ENCODE assay signal across 8 cellular contexts in the genomic region with DNA sequence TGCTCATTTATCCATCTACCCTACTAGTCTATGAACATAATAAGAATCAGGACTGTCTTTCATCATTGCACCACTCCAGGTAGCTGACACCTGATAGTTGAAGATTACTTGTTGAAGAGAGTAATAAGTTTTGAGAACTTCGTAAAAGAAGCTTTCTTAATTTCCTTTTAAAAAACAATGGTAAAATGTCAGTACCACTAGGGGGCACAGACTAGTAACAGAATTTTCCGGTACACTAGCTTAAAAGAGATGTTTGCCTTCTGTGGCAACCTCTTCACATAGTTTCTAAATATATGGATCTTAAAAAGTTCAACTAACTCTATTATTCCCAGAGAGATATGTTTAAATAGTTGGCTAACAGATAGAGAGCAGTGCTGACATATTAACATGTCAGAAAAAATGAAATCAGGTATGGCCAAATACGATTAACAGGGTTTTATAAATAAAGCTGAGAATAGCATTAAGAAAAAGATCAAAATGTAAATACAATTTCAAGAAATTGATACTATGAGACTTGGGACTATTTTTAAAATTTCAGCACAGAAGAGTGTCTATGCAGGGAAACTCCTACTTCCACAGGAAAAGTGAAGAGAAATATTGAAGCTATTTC. TPM values are rescaled to one million over a fixed set of nuclear protein-coding genes. Genes with fewer than 3 reads are reported as not detected.
DNase-seq lines count a peak whose midpoint lies in the region; ATAC-seq, FAIRE-seq and TF ChIP-seq lines count a peak whose summit lies in the region.

No MANE protein-coding gene starts in this region.

- peaks cover 9% of the 10 kb centered on the region for H3K79me2 ChIP-seq in DOHH2 (ENCODE audit: control insufficient read depth, low read length)
- H3K79me2 ChIP-seq in HepG2 (ENCODE audit: insufficient read depth, low read length), result no peaks in the 10 kb centered on the region

- no peak overlapping the region for H2AFZ ChIP-seq in HepG2 (ENCODE audit: low read length)

- CTCF ChIA-PET in HepG2 (lab: Yijun Ruan, JAX; ENCODE audit: low intra/inter-chr PET ratio, low total read pairs), result interaction anchor here (1.2 to 1.5 kb wide), 3 partner anchors 205 to 514 kb away, joined by 3 to 6 read pairs (median 4); no protein-coding TSS in a partner anchor

- H3K9me2 ChIP-seq in DOHH2 (replicated peaks; ENCODE audit: control insufficient read depth, low read length), result no peaks in the 10 kb centered on the region

- peaks cover 39% of the 10 kb centered on the region for H3K4me1 ChIP-seq in DOHH2 (ENCODE audit: control insufficient read depth, low read length)
- H3K4me1 ChIP-seq in ascending aorta, result peaks cover 0 to 2% of the 10 kb centered on the region in 2 donors
- no peaks in the 10 kb centered on the region for H3K4me1 ChIP-seq in HepG2 (ENCODE audit: insufficient read depth, low read length)
- peaks cover 0 to 21% (median 19%) of the 10 kb centered on the region in 4 donors for H3K4me1 ChIP-seq in sigmoid colon

- no TSS peak for BruUV-seq in HepG2 (replicated peaks; lab: Mats Ljungman, UMichigan)

- TF ChIP-seq POLR2A in HepG2 (IDR thresholded peaks at IDR 0.05; ENCODE audit: insufficient read depth in 1 of 2, low read depth in 2 of 2, low read length in 2 of 2) (no peak), sigmoid colon (IDR thresholded peaks at IDR 0.05) (no peak)

- TF ChIP-seq RAD21 in HepG2 (CRISPR knock-in tag; IDR thresholded peaks at IDR 0.05), result no peak

- H3K27me3 ChIP-seq in DOHH2 (ENCODE audit: control insufficient read depth, low read length), result no peaks in the 10 kb centered on the region
- no peaks in the 10 kb centered on the region for H3K27me3 ChIP-seq in ascending aorta
- peaks cover 4 to 11% of the 10 kb centered on the region in 2 experiments; a peak in 3 of 5 replicates for H3K27me3 ChIP-seq in HepG2 (ENCODE audit: control insufficient read depth in 1 of 2, insufficient read depth in 2 of 2, low read length in 2 of 2)
- peaks cover 0 to 14% (median 9%) of the 10 kb centered on the region in 3 donors for H3K27me3 ChIP-seq in sigmoid colon

- H3K4me3 ChIP-seq in DOHH2 (ENCODE audit: low read length), result no peak overlapping the region
- no peak overlapping the region for H3K4me3 ChIP-seq in Jurkat, Clone E6-1 (ENCODE audit: low read length)
- H3K4me3 ChIP-seq in ascending aorta, result no peak overlapping the region
- H3K4me3 ChIP-seq in HepG2 (replicated peaks in 1 of 3; ENCODE audit: insufficient read depth in 1 of 3, low read depth in 2 of 3, low read length in 3 of 3), result no peak overlapping the region
- H3K4me3 ChIP-seq in sigmoid colon, result no peak overlapping the region

- H3K9me3 ChIP-seq in DOHH2 (ENCODE audit: control insufficient read depth, insufficient read depth, low read length) (no peaks in the 10 kb centered on the region), ascending aorta (no peaks in the 10 kb centered on the region), HepG2 (ENCODE audit: low read length) (no peaks in the 10 kb centered on the region), sigmoid colon (no peaks in the 10 kb centered on the region)

- TF ChIP-seq EP300 in HepG2 (IDR thresholded peaks at IDR 0.05; ENCODE audit: low read depth in 2 of 2, low read length in 2 of 2) (no peak), HepG2 (CRISPR knock-in tag; IDR thresholded peaks at IDR 0.05; ENCODE audit: borderline replicate concordance) (no peak), sigmoid colon (IDR thresholded peaks at IDR 0.05) (no peak)

- ATAC-seq in HepG2 (no peak), GM21825 (IDR thresholded peaks at IDR 0.05; ENCODE audit: unreplicated experiment) (no peak)

- POLR2A ChIA-PET in HepG2 (lab: Yijun Ruan, JAX), result interaction anchor here (0.6 kb wide), 1 partner anchor 770 kb away, joined by 3 read pairs; no protein-coding TSS in a partner anchor

- in situ Hi-C loops in HepG2 (cut with HindIII; ENCODE audit: extremely low pct_ligation_motif_present, low pct_unique_long_range_greater_than_20kb), result loop anchor here (10.0 kb wide), 1 partner anchor 518 kb away; no protein-coding TSS in a partner anchor

- H3K36me3 ChIP-seq in DOHH2 (ENCODE audit: control insufficient read depth, low read length) (no peaks in the 10 kb centered on the region; the same call in 1 of the 2 replicates), ascending aorta (no peaks in the 10 kb centered on the region), HepG2 (replicated peaks in 1 of 2; ENCODE audit: control insufficient read depth in 1 of 2, insufficient read depth in 2 of 2, low read length in 2 of 2) (no peaks in the 10 kb centered on the region), sigmoid colon (no peaks in the 10 kb centered on the region)

- H3K27ac ChIP-seq in DOHH2 (ENCODE audit: low read depth, low read length) (no peak overlapping the region), ascending aorta (no peak overlapping the region), HepG2 (ENCODE audit: extremely low read length, insufficient read depth, low read length) (no peak overlapping the region), sigmoid colon (no peak overlapping the region)

- H3K4me2 ChIP-seq in DOHH2 (ENCODE audit: low read length) (peak overlapping the region; percentile 50; the same call in 1 of the 2 replicates), HepG2 (ENCODE audit: low read depth, low read length) (no peak overlapping the region)

- H3F3A ChIP-seq in DOHH2 (ENCODE audit: control insufficient read depth, insufficient read depth), result peaks cover 9% of the 10 kb centered on the region

- H4K20me1 ChIP-seq in DOHH2 (ENCODE audit: control insufficient read depth, insufficient read depth, low read depth, low read length) (no peaks in the 10 kb centered on the region), HepG2 (ENCODE audit: insufficient read depth, low read length) (no peaks in the 10 kb centered on the region)

- intact Hi-C loops in ascending aorta (cut with DNase I), result loop anchor here (1.0 to 10.0 kb wide), 2 partner anchors 202 to 514 kb away; no protein-coding TSS in a partner anchor
- intact Hi-C loops in HepG2 (cut with micrococcal nuclease; ENCODE audit: unreplicated experiment), result loop anchor here (1.0 kb wide), 2 partner anchors 514 to 565 kb away; no protein-coding TSS in a partner anchor
- intact Hi-C loops in sigmoid colon (cut with DNase I), result no loop called here

- WGBS in HepG2 (ENCODE audit: low lambda C conversion rate), result 19% methylated on average over 3 of the region's 3 CpGs
- 28 to 40% methylated on average over 3 of the region's 3 CpGs for WGBS in sigmoid colon, 2 donors

- no peak for FAIRE-seq in HepG2 (lab: Jason Lieb, UNC)

- no peak overlapping the region for H3K9ac ChIP-seq in HepG2 (ENCODE audit: insufficient read depth, low read depth, low read length)

- TF ChIP-seq CTCF in DOHH2 (IDR thresholded peaks at IDR 0.05; ENCODE audit: low read depth, low read length, poor library complexity, severe bottlenecking) (peak; percentile 78), ascending aorta (IDR thresholded peaks at IDR 0.05) (peak; percentile 49 to 66 (median 49)), HepG2 (CRISPR knock-in tag; IDR thresholded peaks at IDR 0.05) (0 out of 2 replicates have a peak, but pooled peaks have one; percentile 24), sigmoid colon (IDR thresholded peaks at IDR 0.05) (peak in 2 of 4 experiments; percentile 29 to 33)

- peak; percentile 41 for DNase-seq in Jurkat, Clone E6-1 (ENCODE audit: low read depth, low spot score)
- no peak for DNase-seq in ascending aorta (ENCODE audit: low spot score in 2 of 2)
- DNase-seq in HepG2 (ENCODE audit: low spot score), result peak; percentile 6
- no peak for DNase-seq in sigmoid colon
- no peak for DNase-seq in activated CD4-positive, alpha-beta T cell treated with anti-CD3 and anti-CD28 coated beads, Interleukin-2, amount 50 U/mL, for 48 hours
- DNase-seq in mesenteric fat pad (ENCODE audit: low spot score), result no peak

TF ChIP-seq in HepG2, 621 proteins besides CTCF, POLR2A, EP300 and RAD21:
- TF ChIP-seq SMC3 (IDR thresholded peaks at IDR 0.05; ENCODE audit: low read length) (0 out of 2 replicates have a peak, but pooled peaks have one; percentile 13), PITX1 (CRISPR knock-in tag; IDR thresholded peaks at IDR 0.05) (no peak)

RNA-seq across cellular contexts. Expression of gene KCNQ5, which starts 5.4 kb away (rescaled TPM):
- polyA plus RNA-seq in Jurkat, Clone E6-1 (2012; ENCODE audit: insufficient read depth, insufficient read length), result 4.7 TPM
- 4.5 TPM for total RNA-seq in ascending aorta
- total RNA-seq in HepG2 (2016; rRNA removed; fragmentation: Illumina TruSeq; extraction: Trizol), result not detected in 2 replicates
- not detected in 2 replicates for total RNA-seq in HepG2 (2016; cell fraction: cytosol; rRNA removed; fragmentation: Illumina TruSeq; extraction: Trizol; ENCODE audit: low read depth)
- total RNA-seq in HepG2 (2016; cell fraction: insoluble cytoplasmic fraction; rRNA removed; fragmentation: Illumina TruSeq; extraction: Trizol), result not detected in 2 replicates
- not detected in 2 replicates for total RNA-seq in HepG2 (2016; cell fraction: membrane; rRNA removed; fragmentation: Illumina TruSeq; extraction: Trizol)
- not detected in 2 replicates for total RNA-seq in HepG2 (2016; cell fraction: nucleus; rRNA removed; fragmentation: Illumina TruSeq; extraction: Trizol)
- polyA plus RNA-seq in HepG2 (2011; rRNA removed), result 0.04 TPM in 1 of 2 replicates, not detected in the other
- polyA plus RNA-seq in HepG2 (2011; cell fraction: cytosol; rRNA removed), result 0.05 TPM in 1 of 2 replicates, not detected in the other
- 0.05 TPM in 1 of 2 replicates, not detected in the other for polyA plus RNA-seq in HepG2 (2011; cell fraction: nucleus; rRNA removed)
- not detected in 2 replicates for polyA plus RNA-seq in HepG2 (2012)
- not detected in 2 replicates for polyA plus RNA-seq in HepG2 (2016; cell fraction: cytosol; fragmentation: Illumina TruSeq; extraction: Trizol; ENCODE audit: low read depth)
- polyA plus RNA-seq in HepG2 (2016; cell fraction: insoluble cytoplasmic fraction; fragmentation: Illumina TruSeq; extraction: Trizol; ENCODE audit: low read depth), result 0.11 TPM in 1 of 2 replicates, not detected in the other
- not detected in 2 replicates for polyA plus RNA-seq in HepG2 (2016; cell fraction: membrane; fragmentation: Illumina TruSeq; extraction: Trizol; ENCODE audit: low read depth)
- polyA plus RNA-seq in HepG2 (2016; cell fraction: nucleus; fragmentation: Illumina TruSeq; extraction: Trizol; ENCODE audit: insufficient read depth, low read depth), result 0.12 and 0.40 TPM in 2 replicates
- not detected in 2 replicates for polyA minus RNA-seq in HepG2 (2011; rRNA and poly(A)+ RNA removed; ENCODE audit: low replicate concordance)
- not detected in 2 replicates for polyA minus RNA-seq in HepG2 (2011; cell fraction: cytosol; rRNA and poly(A)+ RNA removed)
- polyA minus RNA-seq in HepG2 (2011; cell fraction: nucleus; rRNA and poly(A)+ RNA removed), result not detected in 2 replicates
- total RNA-seq in sigmoid colon, result 1 to 10 TPM in 3 of 4 donors, under 1 TPM in 1; 0.49 to 2.1 (median 1.4) TPM
- polyA plus RNA-seq in sigmoid colon, result 1 to 10 TPM in 1 of 3 donors, not detected in 2; 1.1 TPM
- total RNA-seq in mesenteric fat pad, result not detected

Comparison
In these comparisons a context has a peak if more than half of its experiments do, and no peak if none do; other contexts are left out.
1. DNase-seq: peak in Jurkat, Clone E6-1 (single experiment) and HepG2 (single experiment); none in ascending aorta (0 of 2), sigmoid colon (single experiment), activated CD4-positive, alpha-beta T cell treated with anti-CD3 and anti-CD28 coated beads, Interleukin-2, amount 50 U/mL, for 48 hours (0 of 2) and mesenteric fat pad (single experiment).